Comparison of ENCODE assay signal across 10 cellular contexts in the genomic region with DNA sequence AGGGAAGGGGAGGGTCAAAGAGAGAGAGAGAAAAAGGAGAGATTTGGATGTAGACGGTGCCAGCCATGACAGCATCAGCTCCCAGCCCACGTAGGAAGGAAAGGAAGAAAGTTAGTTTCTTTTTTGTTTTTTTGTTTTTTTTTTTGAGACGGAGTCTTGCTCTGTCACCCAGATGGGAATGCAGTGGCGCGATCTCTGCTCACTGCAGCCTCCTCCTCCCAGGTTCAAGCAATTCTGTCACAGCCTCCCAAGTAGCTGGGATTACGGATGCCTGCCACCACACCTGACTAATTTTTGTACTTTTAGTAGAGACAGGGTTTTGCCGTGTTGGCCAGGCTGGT. TPM values are rescaled to one million over a fixed set of nuclear protein-coding genes. Genes with fewer than 3 reads are reported as not detected.
A peak's percentile ranks its signal among the peaks of the same experiment; 100 is the strongest.
DNase-seq lines count a peak whose midpoint lies in the region; ATAC-seq and TF ChIP-seq lines count a peak whose summit lies in the region.
"Had no signal": no experiment of that assay in that cellular context is flagged by ENCODE, and none has a peak within 500 bp of the region (broad histone marks: within the 10 kb centered on the region; RNA-seq: fewer than 3 reads in every experiment).

No MANE protein-coding gene starts in this region.

- POLR2A ChIA-PET in activated CD4-positive, alpha-beta memory T cell treated with anti-CD3 and anti-CD28 coated beads for 36 hours (lab: Charles Lee): interaction anchor here (1.3 kb wide), 1 partner anchor 27 kb away, joined by 3 read pairs; no protein-coding TSS in a partner anchor

- peak overlapping the region; percentile 46 for H3K4me3 Mint-ChIP-seq in activated T-cell treated with anti-CD3 and anti-CD28 coated beads, Interleukin-2, amount 50 U/mL, for 4 hours
- peak overlapping the region; percentile 35 for H3K4me3 Mint-ChIP-seq in activated CD4-positive, alpha-beta memory T cell treated with anti-CD3 and anti-CD28 coated beads for 36 hours
- H3K4me3 Mint-ChIP-seq in stimulated activated naive B cell treated with anti-CD40 and anti-IgM and Interleukin-4, amounts not matched to agents 10 μg/mL and 1 μg/mL and 100 μg/mL, for 72 hours: no peak overlapping the region
- H3K4me3 Mint-ChIP-seq: memory B cell had no signal

- ATAC-seq in activated T-cell treated with anti-CD3 and anti-CD28 coated beads, Interleukin-2, amount 50 U/mL, for 4 hours: peak in 1 of 2 donors; percentile 8
- no peak for ATAC-seq in stimulated activated naive B cell treated with anti-CD40 and anti-IgM and Interleukin-4, amounts not matched to agents 10 μg/mL and 1 μg/mL and 100 μg/mL, for 72 hours (replicated peaks)
- ATAC-seq in GM21447 (IDR thresholded peaks at IDR 0.05; ENCODE audit: unreplicated experiment) (no peak), HG03457 (IDR thresholded peaks at IDR 0.05; ENCODE audit: unreplicated experiment) (no peak), foreskin keratinocyte (no peak)

- intact Hi-C loops in activated CD4-positive, alpha-beta memory T cell treated with anti-CD3 and anti-CD28 coated beads for 36 hours (cut with micrococcal nuclease): no loop called here

- peaks cover 23% of the 10 kb centered on the region for H3K4me1 ChIP-seq in foreskin keratinocyte

- no peaks in the 10 kb centered on the region for H3K27me3 ChIP-seq in foreskin keratinocyte

- H3K9me3 Mint-ChIP-seq in activated T-cell treated with anti-CD3 and anti-CD28 coated beads, Interleukin-2, amount 50 U/mL, for 4 hours: no peaks in the 10 kb centered on the region
- H3K9me3 Mint-ChIP-seq in activated CD4-positive, alpha-beta memory T cell treated with anti-CD3 and anti-CD28 coated beads for 36 hours: no peaks in the 10 kb centered on the region
- H3K9me3 Mint-ChIP-seq in stimulated activated naive B cell treated with anti-CD40 and anti-IgM and Interleukin-4, amounts not matched to agents 10 μg/mL and 1 μg/mL and 100 μg/mL, for 72 hours: no peaks in the 10 kb centered on the region
- H3K9me3 Mint-ChIP-seq: memory B cell had no signal

- CTCF ChIA-PET in activated CD4-positive, alpha-beta memory T cell treated with anti-CD3 and anti-CD28 coated beads for 36 hours (lab: Charles Lee): interaction anchor here (1.0 to 1.8 kb wide), 3 partner anchors 9 to 26 kb away, joined by 3 to 5 read pairs (median 4); no protein-coding TSS in a partner anchor

- no peak for DNase-seq in activated T-cell treated with anti-CD3 and anti-CD28 coated beads, Interleukin-2, amount 50 U/mL, for 4 hours
- no peak for DNase-seq in activated T-cell treated with anti-CD3 and anti-CD28 coated beads, Interleukin-2, amount 50 U/mL, for 48 hours
- DNase-seq in activated CD4-positive, alpha-beta memory T cell treated with anti-CD3 and anti-CD28 coated beads for 36 hours: no peak
- DNase-seq in fibroblast of villous mesenchyme (ENCODE audit: low read depth) (peak; percentile 68), foreskin keratinocyte (no peak)
- no peak for DNase-seq in stimulated activated naive B cell treated with anti-CD40 and anti-IgM and Interleukin-4, amounts not matched to agents 10 μg/mL and 1 μg/mL and 100 μg/mL, for 72 hours
- DNase-seq: NCI-H1694 treated with DMSO at 0.1 percent for 48 hours had no signal

- TF ChIP-seq CTCF in fibroblast of villous mesenchyme (IDR thresholded peaks at IDR 0.05; ENCODE audit: insufficient read depth, low read depth, low read length): no peak
- TF ChIP-seq CTCF in foreskin keratinocyte (conservative IDR thresholded peaks at IDR 0.05): no peak

- no peaks in the 10 kb centered on the region for H3K36me3 Mint-ChIP-seq in activated T-cell treated with anti-CD3 and anti-CD28 coated beads, Interleukin-2, amount 50 U/mL, for 4 hours (ENCODE audit: insufficient read depth)
- H3K36me3 Mint-ChIP-seq in activated CD4-positive, alpha-beta memory T cell treated with anti-CD3 and anti-CD28 coated beads for 36 hours: no peaks in the 10 kb centered on the region
- H3K36me3 Mint-ChIP-seq in stimulated activated naive B cell treated with anti-CD40 and anti-IgM and Interleukin-4, amounts not matched to agents 10 μg/mL and 1 μg/mL and 100 μg/mL, for 72 hours: peaks cover 6 to 14% of the 10 kb centered on the region in 2 donors
- H3K36me3 Mint-ChIP-seq: memory B cell had no signal

- H3K4me1 Mint-ChIP-seq in activated T-cell treated with anti-CD3 and anti-CD28 coated beads, Interleukin-2, amount 50 U/mL, for 4 hours (ENCODE audit: low read depth): peaks cover 79% of the 10 kb centered on the region
- H3K4me1 Mint-ChIP-seq in activated CD4-positive, alpha-beta memory T cell treated with anti-CD3 and anti-CD28 coated beads for 36 hours (ENCODE audit: low read depth): peaks cover 70% of the 10 kb centered on the region
- H3K4me1 Mint-ChIP-seq in stimulated activated naive B cell treated with anti-CD40 and anti-IgM and Interleukin-4, amounts not matched to agents 10 μg/mL and 1 μg/mL and 100 μg/mL, for 72 hours: peaks cover 45 to 61% of the 10 kb centered on the region in 2 donors

- no peak overlapping the region for H3K4me3 ChIP-seq in fibroblast of villous mesenchyme (ENCODE audit: low read depth, low read length)

- H3K27ac Mint-ChIP-seq in activated CD4-positive, alpha-beta memory T cell treated with anti-CD3 and anti-CD28 coated beads for 36 hours: peak overlapping the region; percentile 90
- H3K27ac Mint-ChIP-seq in stimulated activated naive B cell treated with anti-CD40 and anti-IgM and Interleukin-4, amounts not matched to agents 10 μg/mL and 1 μg/mL and 100 μg/mL, for 72 hours: peak overlapping the region; percentile 14
- H3K27ac Mint-ChIP-seq: memory B cell had no signal

- H3K27ac ChIP-seq in foreskin keratinocyte: no peak overlapping the region

- H3K27me3 Mint-ChIP-seq in activated T-cell treated with anti-CD3 and anti-CD28 coated beads, Interleukin-2, amount 50 U/mL, for 4 hours (ENCODE audit: low read depth): no peaks in the 10 kb centered on the region
- no peaks in the 10 kb centered on the region for H3K27me3 Mint-ChIP-seq in activated CD4-positive, alpha-beta memory T cell treated with anti-CD3 and anti-CD28 coated beads for 36 hours
- H3K27me3 Mint-ChIP-seq in stimulated activated naive B cell treated with anti-CD40 and anti-IgM and Interleukin-4, amounts not matched to agents 10 μg/mL and 1 μg/mL and 100 μg/mL, for 72 hours: no peaks in the 10 kb centered on the region
- H3K27me3 Mint-ChIP-seq: memory B cell had no signal

RNA-seq across cellular contexts. Expression of a gene that starts 27.6 kb away (rescaled TPM):
- total RNA-seq in activated T-cell treated with anti-CD3 and anti-CD28 coated beads, Interleukin-2, amount 50 U/mL, for 4 hours: 10 to 100 TPM; 25.6 to 32.5 (median 28.8) TPM
- total RNA-seq in activated CD4-positive, alpha-beta memory T cell treated with anti-CD3 and anti-CD28 coated beads for 36 hours: 10 to 100 TPM; 24.7 to 29.7 TPM
- 15.1 and 19.9 TPM in 2 replicates for total RNA-seq in fibroblast of villous mesenchyme
- 13.0 and 13.4 TPM in 2 replicates for total RNA-seq in foreskin keratinocyte
- polyA plus RNA-seq in foreskin keratinocyte: 6.8 and 8.1 TPM in 2 replicates

RNA-seq across cellular contexts. Expression of a gene that starts 49.1 kb away (rescaled TPM):
- 100 to 1,000 TPM; 155 to 163 (median 155) TPM for total RNA-seq in activated T-cell treated with anti-CD3 and anti-CD28 coated beads, Interleukin-2, amount 50 U/mL, for 4 hours
- 100 to 1,000 TPM; 232 to 236 TPM for total RNA-seq in activated CD4-positive, alpha-beta memory T cell treated with anti-CD3 and anti-CD28 coated beads for 36 hours
- total RNA-seq in fibroblast of villous mesenchyme (209 and 241 TPM in 2 replicates), foreskin keratinocyte (240 and 245 TPM in 2 replicates)
- polyA plus RNA-seq in foreskin keratinocyte: 342 and 349 TPM in 2 replicates

RNA-seq across cellular contexts. Expression of a gene that starts 56.3 kb away (rescaled TPM):
- 10 to 100 TPM; 10.2 to 16.6 (median 14.4) TPM for total RNA-seq in activated T-cell treated with anti-CD3 and anti-CD28 coated beads, Interleukin-2, amount 50 U/mL, for 4 hours
- total RNA-seq in activated CD4-positive, alpha-beta memory T cell treated with anti-CD3 and anti-CD28 coated beads for 36 hours: 10 to 100 TPM; 19.3 to 20.0 TPM
- total RNA-seq in fibroblast of villous mesenchyme (25.4 and 48.4 TPM in 2 replicates), foreskin keratinocyte (16.5 and 19.9 TPM in 2 replicates)
- 22.1 and 23.2 TPM in 2 replicates for polyA plus RNA-seq in foreskin keratinocyte

Comparison
In these comparisons a context has a peak if more than half of its experiments do, and no peak if none do; other contexts are left out.
1. H3K4me3 Mint-ChIP-seq: peak in activated T-cell treated with anti-CD3 and anti-CD28 coated beads, Interleukin-2, amount 50 U/mL, for 4 hours (single experiment) and activated CD4-positive, alpha-beta memory T cell treated with anti-CD3 and anti-CD28 coated beads for 36 hours (single experiment); none in stimulated activated naive B cell treated with anti-CD40 and anti-IgM and Interleukin-4, amounts not matched to agents 10 μg/mL and 1 μg/mL and 100 μg/mL, for 72 hours (0 of 2).